In genomic region chr7:102572320-102573245, GRCh38 we compare ENCODE assay signal across 8 cellular contexts. TPM values are rescaled to one million over a fixed set of nuclear protein-coding genes. Genes with fewer than 3 reads are reported as not detected.
DNase-seq lines count a peak whose midpoint lies in the region; ATAC-seq and TF ChIP-seq lines count a peak whose summit lies in the region.
"Not testable (repeated sequence)": the region's sequence is repeated elsewhere in the genome, so short reads cannot be mapped to it uniquely, and the experiment has no call there.

Gene POLR2J3, minus strand, starts transcription at chr7:102572583. Its CDS starts 62 bp downstream, at chr7:102572521.

- ATAC-seq in GM18508 (IDR thresholded peaks at IDR 0.05; ENCODE audit: insufficient read depth, unreplicated experiment) (peak; percentile 80), HG02642 (IDR thresholded peaks at IDR 0.05; ENCODE audit: poor library complexity, unreplicated experiment) (peak; percentile 98), left lobe of liver (peak; percentile 93)

- peak; percentile 37 for TF ChIP-seq CTCF in MM.1S (IDR thresholded peaks at IDR 0.05; ENCODE audit: low read length)

- not testable (repeated sequence) for H3K27me3 ChIP-seq in MM.1S (replicated peaks; ENCODE audit: insufficient read depth, low read length)

- H2AFZ ChIP-seq in MM.1S (ENCODE audit: low read length), result peak within 1 kb of the TSS; percentile 95

- H3K27ac ChIP-seq in MM.1S (ENCODE audit: low read length), result not testable (repeated sequence)
- H3K27ac ChIP-seq in skin epidermis, result peak within 1 kb of the TSS; percentile 13 to 97 (median 86)

- not testable (repeated sequence) for H3K4me2 ChIP-seq in MM.1S (ENCODE audit: low read depth, low read length)

- peak within 1 kb of the TSS; percentile 81 for H3K4me3 ChIP-seq in MM.1S (ENCODE audit: low read length)
- H3K4me3 ChIP-seq in skin epidermis, result peak within 1 kb of the TSS; percentile 53 to 92 (median 76)

- not testable (repeated sequence) for H3K4me1 ChIP-seq in MM.1S (ENCODE audit: low read length)

- not testable (repeated sequence) for H3K9me2 ChIP-seq in MM.1S (replicated peaks; ENCODE audit: insufficient read depth, low read length)

- peak; percentile 97 for DNase-seq in MM.1S
- DNase-seq in activated CD8-positive, alpha-beta memory T cell treated with anti-CD3 and anti-CD28 coated beads for 48 hours (ENCODE audit: low read depth in 2 of 3, low spot score in 2 of 3), result peak; percentile 96 to 100 (median 98)
- peak; percentile 83 to 88 for DNase-seq in dermis microvascular lymphatic vessel endothelial cell (ENCODE audit: low read depth in 2 of 2)
- DNase-seq in left lobe of liver (ENCODE audit: low spot score), result peak; percentile 100
- peak; percentile 97 for DNase-seq in ureter (ENCODE audit: low spot score)

- not testable (repeated sequence) for H3K9me3 ChIP-seq in MM.1S (replicated peaks; ENCODE audit: insufficient read depth, low read length)

- not testable (repeated sequence) for H3K36me3 ChIP-seq in MM.1S (replicated peaks; ENCODE audit: insufficient read depth, low read length)

- H4K20me1 ChIP-seq in MM.1S (ENCODE audit: insufficient read depth, low read length), result not testable (repeated sequence)

- H3K79me2 ChIP-seq in MM.1S (ENCODE audit: low read length), result not testable (repeated sequence)

- not testable (repeated sequence) for H3F3A ChIP-seq in MM.1S (ENCODE audit: insufficient read depth, low read length)

- H3K9ac ChIP-seq in MM.1S (ENCODE audit: low read length), result peak within 1 kb of the TSS; percentile 82

RNA-seq across cellular contexts. Expression of gene POLR2J3, which starts in this region (rescaled TPM):
- total RNA-seq in dermis microvascular lymphatic vessel endothelial cell, result 16.9 and 25.2 TPM in 2 replicates
- total RNA-seq in left lobe of liver, result 15.1 TPM
- 64.3 TPM for total RNA-seq in ureter
